Comparison of ENCODE assay signal across 8 cellular contexts in genomic region chr3:67113802-67114407, GRCh38.
DNase-seq lines count a peak whose midpoint lies in the region; ATAC-seq and TF ChIP-seq lines count a peak whose summit lies in the region.

No MANE protein-coding gene starts in this region.

- no TSS peak for BruUV-seq in Panc1 (replicated peaks; lab: Mats Ljungman, UMichigan)

- peak; percentile 95 for TF ChIP-seq RAD21 in Ishikawa (IDR thresholded peaks at IDR 0.05; ENCODE audit: low read depth)

- H3K27me3 ChIP-seq in Panc1 (ENCODE audit: control insufficient read depth, insufficient read depth, low read length) (no peaks in the 10 kb centered on the region), testis (no peaks in the 10 kb centered on the region)

- H3K9me3 ChIP-seq in Panc1 (ENCODE audit: control insufficient read depth, insufficient read depth, low read depth, low read length) (no peaks in the 10 kb centered on the region), testis (no peaks in the 10 kb centered on the region)

- POLR2A ChIA-PET in Panc1 (lab: Charles Lee), result no interaction called here

- no peak for TF ChIP-seq EP300 in Ishikawa (IDR thresholded peaks at IDR 0.05; ENCODE audit: borderline replicate concordance)

- no peak for TF ChIP-seq POLR2A in testis (IDR thresholded peaks at IDR 0.05)

- 4 to 6% methylated on average over 6 of the region's 6 CpGs for WGBS in testis, 2 donors

- H3K4me3 ChIP-seq in Panc1 (ENCODE audit: low read depth in 2 of 2, low read length in 2 of 2), result no peak overlapping the region
- H3K4me3 ChIP-seq in testis, result no peak overlapping the region

- TF ChIP-seq CTCF in Panc1 (IDR thresholded peaks at IDR 0.05) (peak; percentile 82), testis (IDR thresholded peaks at IDR 0.05) (peak; percentile 78 to 90 (median 83))

- H3K4me1 ChIP-seq in Panc1 (ENCODE audit: control insufficient read depth, insufficient read depth, low read length) (no peaks in the 10 kb centered on the region), testis (no peaks in the 10 kb centered on the region)

- H3K27ac ChIP-seq in Panc1 (ENCODE audit: low read length) (no peak overlapping the region), testis (no peak overlapping the region)

- CTCF ChIA-PET in Panc1 (lab: Charles Lee), result interaction anchor here (0.5 to 1.3 kb wide), 2 partner anchors 837 to 1780 kb away, joined by 4 to 5 read pairs; no protein-coding TSS in a partner anchor

- ATAC-seq in GM21723 (IDR thresholded peaks at IDR 0.05; ENCODE audit: unreplicated experiment) (peak; percentile 99), Panc1 (peak; percentile 80)

- in situ Hi-C loops in Panc1 (cut with HindIII; ENCODE audit: low pct_unique_long_range_greater_than_20kb, low sequenced_read_pairs), result no loop called here

- H3K36me3 ChIP-seq in Panc1 (ENCODE audit: control insufficient read depth, insufficient read depth, low read length), result no peaks in the 10 kb centered on the region
- no peaks in the 10 kb centered on the region for H3K36me3 ChIP-seq in testis (ENCODE audit: low read depth, missing control alignments)

- DNase-seq in ELR (ENCODE audit: low read depth) (peak; percentile 87), Panc1 (ENCODE audit: low read depth, low spot score) (peak; percentile 74), activated T-helper 1 cell treated with Interleukin-2 at 50 U/mL for 16 hours (ENCODE audit: low read depth) (peak; percentile 51), fibroblast of the conjunctiva (ENCODE audit: low read depth) (peak; percentile 66), nucleus accumbens (lab: John Stamatoyannopoulos, UW) (peak in 55 of 56 donors; percentile 1 to 89 (median 49)), testis (peak; percentile 95)

- intact Hi-C loops in Panc1 (cut with micrococcal nuclease; ENCODE audit: unreplicated experiment) (loop anchor here (5.0 kb wide), 2 partner anchors 243 to 1763 kb away; no protein-coding TSS in a partner anchor), testis (cut with DNase I; ENCODE audit: low total_unique reads) (no loop called here)

TF ChIP-seq in Ishikawa, 13 proteins besides CTCF, POLR2A, EP300 and RAD21:
- TF ChIP-seq TEAD4 (IDR thresholded peaks at IDR 0.05), result peak; percentile 98
- no peak for TF ChIP-seq TCF12 (IDR thresholded peaks at IDR 0.05; ENCODE audit: low read depth)
- TF ChIP-seq CREB1 (IDR thresholded peaks at IDR 0.05; ENCODE audit: low read depth), result no peak
- TF ChIP-seq TAF1 (IDR thresholded peaks at IDR 0.05; ENCODE audit: low read depth), result no peak
- TF ChIP-seq YY1 (IDR thresholded peaks at IDR 0.05; ENCODE audit: low read depth), result peak; percentile 51; the same call in 1 of the 2 replicates
- TF ChIP-seq MAX (IDR thresholded peaks at IDR 0.05), result 0 out of 2 replicates have a peak, but pooled peaks have one; percentile 12
- TF ChIP-seq REST (IDR thresholded peaks at IDR 0.05; ENCODE audit: low read depth), result peak; percentile 99
- TF ChIP-seq USF1 (IDR thresholded peaks at IDR 0.05), result 0 out of 2 replicates have a peak, but pooled peaks have one; percentile 11
- peak; percentile 33; the same call in 1 of the 2 replicates for TF ChIP-seq NFIC (IDR thresholded peaks at IDR 0.05)
